Comparison of ENCODE assay signal across 1 cellular context in genomic region chr2:242038166-242038927, GRCh38.
TF ChIP-seq lines count a peak whose summit lies in the region.

No MANE protein-coding gene starts in this region.

TF ChIP-seq in HepG2, 621 proteins besides CTCF, POLR2A, EP300 and RAD21 (continued from another document):
- TF ChIP-seq AHDC1 (CRISPR knock-in tag; IDR thresholded peaks at IDR 0.05; ENCODE audit: borderline replicate concordance) (no peak), ZFP91 (CRISPR knock-in tag; IDR thresholded peaks at IDR 0.05; ENCODE audit: borderline replicate concordance) (peak; percentile 55; the same call in 1 of the 2 replicates), ZFX (CRISPR knock-in tag; IDR thresholded peaks at IDR 0.05; ENCODE audit: low read depth) (peak; percentile 16; the same call in 1 of the 2 replicates), FOXP4 (CRISPR knock-in tag; IDR thresholded peaks at IDR 0.05) (0 out of 2 replicates have a peak, but pooled peaks have one; percentile 30)
